ENCODE assay signal across 18 cellular contexts in the genomic region with DNA sequence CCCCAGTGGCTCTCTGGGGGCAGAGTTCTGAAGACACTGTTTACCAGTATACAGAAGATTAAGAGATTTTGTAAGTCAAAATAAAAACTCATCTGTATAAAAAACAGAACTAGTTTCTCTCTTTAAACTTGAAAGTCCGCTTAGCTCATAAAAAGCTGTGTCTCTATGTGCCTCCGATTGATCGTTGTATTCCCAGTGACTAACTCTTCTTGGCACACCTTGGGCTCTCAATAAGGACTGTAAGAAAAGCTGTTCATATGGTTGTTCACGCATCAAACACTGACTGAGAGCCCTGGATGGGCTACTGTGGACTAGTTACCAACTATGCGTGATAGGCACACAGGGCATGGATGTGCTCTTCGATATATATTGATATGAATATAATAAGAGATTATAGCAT.
DNase-seq lines count a peak whose midpoint lies in the region; ATAC-seq, FAIRE-seq and TF ChIP-seq lines count a peak whose summit lies in the region.
"Had no signal": no experiment of that assay in that cellular context is flagged by ENCODE, and none has a peak within 500 bp of the region (broad histone marks: within the 10 kb centered on the region; RNA-seq: fewer than 3 reads in every experiment).

No MANE protein-coding gene starts in this region.

- CTCF ChIA-PET in MCF 10A (lab: Yijun Ruan, JAX): interaction anchor here (0.6 to 2.4 kb wide), 11 partner anchors 28 to 189 kb away, joined by 3 to 11 read pairs (median 4); partner anchors contain the start of gene P3H2

- H3K36me3 Mint-ChIP-seq in MCF 10A (ENCODE audit: insufficient read depth, unreplicated experiment): no peaks in the 10 kb centered on the region
- H3K36me3 Mint-ChIP-seq in activated T-helper 17 cell treated with anti-CD3 and anti-CD28 coated beads, Interleukin-2, amount 50 U/mL, for 72 hours (ENCODE audit: low read depth): no peaks in the 10 kb centered on the region
- H3K36me3 Mint-ChIP-seq in stimulated activated memory B cell treated with anti-CD40 and anti-IgM and Interleukin-4, amounts not matched to agents 10 μg/mL and 1 μg/mL and 100 μg/mL, for 72 hours: no peaks in the 10 kb centered on the region
- H3K36me3 Mint-ChIP-seq: activated naive CD8-positive, alpha-beta T cell treated with anti-CD3 and anti-CD28 coated beads, Interleukin-2, amount 10 ng/mL, durations not matched to agents 7 days and 5 days had no signal

- no peak for ATAC-seq in activated T-helper 17 cell treated with anti-CD3 and anti-CD28 coated beads, Interleukin-2, amount 50 U/mL, for 72 hours (replicated peaks)
- no peak for ATAC-seq in stimulated activated memory B cell treated with anti-CD40 and anti-IgM and Interleukin-4, amounts not matched to agents 10 μg/mL and 1 μg/mL and 100 μg/mL, for 72 hours

- in situ Hi-C loops in astrocyte of the spinal cord (cut with HindIII; ENCODE audit: low sequenced_read_pairs): no loop called here

- no peaks in the 10 kb centered on the region for H3K4me1 ChIP-seq in breast epithelium
- no peaks in the 10 kb centered on the region for H3K4me1 ChIP-seq in kidney (ENCODE audit: control insufficient read depth in 1 of 2, insufficient read depth in 1 of 2, low read depth in 1 of 2, low read length in 2 of 2)

- BruUV-seq in MCF 10A (replicated peaks; lab: Mats Ljungman, UMichigan): no TSS peak

- DNase-seq in MCF 10A (ENCODE audit: unreplicated experiment) (peak; percentile 25), breast epithelium (ENCODE audit: low spot score in 2 of 2) (no peak), astrocyte of the spinal cord (ENCODE audit: low read depth, low spot score) (peak; percentile 41), kidney (no peak), DMS114 treated with DMSO at 0.1 percent for 48 hours (lab: John Stamatoyannopoulos, UW; ENCODE audit: unreplicated experiment) (no peak)
- DNase-seq in activated CD4-positive, alpha-beta T cell treated with anti-CD3 and anti-CD28 coated beads, Interleukin-2, amount 50 U/mL, for 48 hours: no peak
- DNase-seq: activated CD4-positive, alpha-beta T cell treated with anti-CD3 and anti-CD28 coated beads for 4 hours; activated naive CD8-positive, alpha-beta T cell treated with anti-CD3 and anti-CD28 coated beads, Interleukin-2, amount 10 ng/mL, durations not matched to agents 7 days and 5 days; activated T-cell treated with anti-CD3 and anti-CD28 coated beads, Interleukin-2, amount 50 U/mL, for 24 hours; glutamatergic neuron; NCI-H2107; posterior cingulate gyrus; SIG-M5 had no signal

- no peak for FAIRE-seq in kidney (lab: Jason Lieb, UNC)
- FAIRE-seq: HepG2 had no signal

- H3K27me3 Mint-ChIP-seq in MCF 10A (ENCODE audit: insufficient read depth, unreplicated experiment): no peaks in the 10 kb centered on the region
- peaks cover 14% of the 10 kb centered on the region for H3K27me3 Mint-ChIP-seq in activated T-helper 17 cell treated with anti-CD3 and anti-CD28 coated beads, Interleukin-2, amount 50 U/mL, for 72 hours
- no peaks in the 10 kb centered on the region for H3K27me3 Mint-ChIP-seq in stimulated activated memory B cell treated with anti-CD40 and anti-IgM and Interleukin-4, amounts not matched to agents 10 μg/mL and 1 μg/mL and 100 μg/mL, for 72 hours

- no peaks in the 10 kb centered on the region for H3K36me3 ChIP-seq in breast epithelium
- no peaks in the 10 kb centered on the region for H3K36me3 ChIP-seq in kidney (ENCODE audit: control insufficient read depth in 1 of 2, insufficient read depth in 2 of 2, low read length in 2 of 2)

- H3K4me3 ChIP-seq in breast epithelium (no peak overlapping the region), astrocyte of the spinal cord (ENCODE audit: low read depth, low read length) (no peak overlapping the region), kidney (ENCODE audit: low read length in 2 of 2) (peak overlapping the region; percentile 4 to 53)

- H3K27me3 ChIP-seq in breast epithelium: no peaks in the 10 kb centered on the region

- peak overlapping the region; percentile 64 for H3K27ac Mint-ChIP-seq in MCF 10A (ENCODE audit: low read depth, unreplicated experiment)
- H3K27ac Mint-ChIP-seq in activated T-helper 17 cell treated with anti-CD3 and anti-CD28 coated beads, Interleukin-2, amount 50 U/mL, for 72 hours: no peak overlapping the region
- H3K27ac Mint-ChIP-seq in stimulated activated memory B cell treated with anti-CD40 and anti-IgM and Interleukin-4, amounts not matched to agents 10 μg/mL and 1 μg/mL and 100 μg/mL, for 72 hours: no peak overlapping the region
- H3K27ac Mint-ChIP-seq: activated naive CD8-positive, alpha-beta T cell treated with anti-CD3 and anti-CD28 coated beads, Interleukin-2, amount 10 ng/mL, durations not matched to agents 7 days and 5 days; activated T-cell treated with anti-CD3 and anti-CD28 coated beads, Interleukin-2, amount 50 U/mL, for 24 hours had no signal

- no peak for TF ChIP-seq POLR2A in breast epithelium (IDR thresholded peaks at IDR 0.05)

- no peak for TF ChIP-seq CTCF in MCF 10A (IDR thresholded peaks at IDR 0.05; ENCODE audit: unreplicated experiment)
- no peak for TF ChIP-seq CTCF in breast epithelium (IDR thresholded peaks at IDR 0.05)
- no peak for TF ChIP-seq CTCF in astrocyte of the spinal cord (IDR thresholded peaks at IDR 0.05; ENCODE audit: low read depth, low read length)
- no peak for TF ChIP-seq CTCF in kidney (IDR thresholded peaks at IDR 0.05; ENCODE audit: borderline replicate concordance, extremely low read depth, insufficient read depth)

- peak overlapping the region in 1 of 2 donors; percentile 17 for H3K9ac ChIP-seq in kidney (ENCODE audit: low read length in 2 of 2)

- H3K4me3 Mint-ChIP-seq in MCF 10A (ENCODE audit: unreplicated experiment): peak overlapping the region; percentile 34
- H3K4me3 Mint-ChIP-seq in activated T-helper 17 cell treated with anti-CD3 and anti-CD28 coated beads, Interleukin-2, amount 50 U/mL, for 72 hours: no peak overlapping the region
- no peak overlapping the region for H3K4me3 Mint-ChIP-seq in stimulated activated memory B cell treated with anti-CD40 and anti-IgM and Interleukin-4, amounts not matched to agents 10 μg/mL and 1 μg/mL and 100 μg/mL, for 72 hours
- H3K4me3 Mint-ChIP-seq: activated naive CD8-positive, alpha-beta T cell treated with anti-CD3 and anti-CD28 coated beads, Interleukin-2, amount 10 ng/mL, durations not matched to agents 7 days and 5 days; activated T-cell treated with anti-CD3 and anti-CD28 coated beads, Interleukin-2, amount 50 U/mL, for 24 hours; central memory CD8-positive, alpha-beta T cell had no signal

- intact Hi-C loops in MCF 10A (cut with micrococcal nuclease): loop anchor here (2.0 kb wide), 1 partner anchor 52 kb away; no protein-coding TSS in a partner anchor
- intact Hi-C loops in breast epithelium (cut with DNase I; ENCODE audit: low total_unique reads): no loop called here
- intact Hi-C loops in kidney (cut with DNase I): no loop called here

- H3K9me3 ChIP-seq in breast epithelium (no peaks in the 10 kb centered on the region), kidney (ENCODE audit: control insufficient read depth in 1 of 2, low read length in 2 of 2) (no peaks in the 10 kb centered on the region)

- no peaks in the 10 kb centered on the region for H3K9me3 Mint-ChIP-seq in MCF 10A (ENCODE audit: unreplicated experiment)
- no peaks in the 10 kb centered on the region for H3K9me3 Mint-ChIP-seq in activated T-helper 17 cell treated with anti-CD3 and anti-CD28 coated beads, Interleukin-2, amount 50 U/mL, for 72 hours
- H3K9me3 Mint-ChIP-seq in stimulated activated memory B cell treated with anti-CD40 and anti-IgM and Interleukin-4, amounts not matched to agents 10 μg/mL and 1 μg/mL and 100 μg/mL, for 72 hours: no peaks in the 10 kb centered on the region
- H3K9me3 Mint-ChIP-seq: activated naive CD8-positive, alpha-beta T cell treated with anti-CD3 and anti-CD28 coated beads, Interleukin-2, amount 10 ng/mL, durations not matched to agents 7 days and 5 days; activated T-cell treated with anti-CD3 and anti-CD28 coated beads, Interleukin-2, amount 50 U/mL, for 24 hours; central memory CD8-positive, alpha-beta T cell had no signal

- POLR2A ChIA-PET in MCF 10A (lab: Yijun Ruan, JAX): interaction anchor here (0.6 to 3.4 kb wide), 26 partner anchors 9 to 1570 kb away, joined by 3 to 33 read pairs (median 6); partner anchors contain the start of genes CLDN1 and P3H2

- H3K27ac ChIP-seq in breast epithelium (no peak overlapping the region), kidney (ENCODE audit: low read depth in 2 of 2, low read length in 2 of 2) (peak overlapping the region; percentile 53 to 85)
- H3K27ac ChIP-seq: 22Rv1 had no signal

- peaks cover 42% of the 10 kb centered on the region for H3K4me1 Mint-ChIP-seq in MCF 10A (ENCODE audit: insufficient read depth, unreplicated experiment)
- H3K4me1 Mint-ChIP-seq in activated T-helper 17 cell treated with anti-CD3 and anti-CD28 coated beads, Interleukin-2, amount 50 U/mL, for 72 hours: no peaks in the 10 kb centered on the region
- H3K4me1 Mint-ChIP-seq in stimulated activated memory B cell treated with anti-CD40 and anti-IgM and Interleukin-4, amounts not matched to agents 10 μg/mL and 1 μg/mL and 100 μg/mL, for 72 hours: no peaks in the 10 kb centered on the region
- H3K4me1 Mint-ChIP-seq: activated naive CD8-positive, alpha-beta T cell treated with anti-CD3 and anti-CD28 coated beads, Interleukin-2, amount 10 ng/mL, durations not matched to agents 7 days and 5 days; central memory CD8-positive, alpha-beta T cell had no signal

Comparison
In these comparisons a context has a peak if more than half of its experiments do, and no peak if none do; other contexts are left out.
1. DNase-seq: peak in MCF 10A (single experiment) and astrocyte of the spinal cord (single experiment); none in breast epithelium (0 of 2), kidney (single experiment), activated CD4-positive, alpha-beta T cell treated with anti-CD3 and anti-CD28 coated beads, Interleukin-2, amount 50 U/mL, for 48 hours (0 of 2) and DMS114 treated with DMSO at 0.1 percent for 48 hours (single experiment).
2. H3K27ac ChIP-seq: peak in kidney (2 of 2); none in breast epithelium (0 of 2).
3. H3K4me3 ChIP-seq: peak in kidney (2 of 2); none in breast epithelium (0 of 3) and astrocyte of the spinal cord (single experiment).